Comparison of ENCODE assay signal across 1 cellular context in genomic region chr2:239306274-239307220, GRCh38.
TF ChIP-seq lines count a peak whose summit lies in the region.

No MANE protein-coding gene starts in this region.

TF ChIP-seq in WTC11, 78 proteins besides CTCF, POLR2A, EP300 and RAD21:
- TF ChIP-seq, protein P1, sequence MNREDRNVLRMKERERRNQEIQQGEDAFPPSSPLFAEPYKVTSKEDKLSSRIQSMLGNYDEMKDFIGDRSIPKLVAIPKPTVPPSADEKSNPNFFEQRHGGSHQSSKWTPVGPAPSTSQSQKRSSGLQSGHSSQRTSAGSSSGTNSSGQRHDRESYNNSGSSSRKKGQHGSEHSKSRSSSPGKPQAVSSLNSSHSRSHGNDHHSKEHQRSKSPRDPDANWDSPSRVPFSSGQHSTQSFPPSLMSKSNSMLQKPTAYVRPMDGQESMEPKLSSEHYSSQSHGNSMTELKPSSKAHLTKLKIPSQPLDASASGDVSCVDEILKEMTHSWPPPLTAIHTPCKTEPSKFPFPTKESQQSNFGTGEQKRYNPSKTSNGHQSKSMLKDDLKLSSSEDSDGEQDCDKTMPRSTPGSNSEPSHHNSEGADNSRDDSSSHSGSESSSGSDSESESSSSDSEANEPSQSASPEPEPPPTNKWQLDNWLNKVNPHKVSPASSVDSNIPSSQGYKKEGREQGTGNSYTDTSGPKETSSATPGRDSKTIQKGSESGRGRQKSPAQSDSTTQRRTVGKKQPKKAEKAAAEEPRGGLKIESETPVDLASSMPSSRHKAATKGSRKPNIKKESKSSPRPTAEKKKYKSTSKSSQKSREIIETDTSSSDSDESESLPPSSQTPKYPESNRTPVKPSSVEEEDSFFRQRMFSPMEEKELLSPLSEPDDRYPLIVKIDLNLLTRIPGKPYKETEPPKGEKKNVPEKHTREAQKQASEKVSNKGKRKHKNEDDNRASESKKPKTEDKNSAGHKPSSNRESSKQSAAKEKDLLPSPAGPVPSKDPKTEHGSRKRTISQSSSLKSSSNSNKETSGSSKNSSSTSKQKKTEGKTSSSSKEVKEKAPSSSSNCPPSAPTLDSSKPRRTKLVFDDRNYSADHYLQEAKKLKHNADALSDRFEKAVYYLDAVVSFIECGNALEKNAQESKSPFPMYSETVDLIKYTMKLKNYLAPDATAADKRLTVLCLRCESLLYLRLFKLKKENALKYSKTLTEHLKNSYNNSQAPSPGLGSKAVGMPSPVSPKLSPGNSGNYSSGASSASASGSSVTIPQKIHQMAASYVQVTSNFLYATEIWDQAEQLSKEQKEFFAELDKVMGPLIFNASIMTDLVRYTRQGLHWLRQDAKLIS (CRISPR knock-in tag; IDR thresholded peaks at IDR 0.05; ENCODE audit: borderline replicate concordance): no peak
- no peak for TF ChIP-seq ZNF121 (CRISPR knock-in tag; IDR thresholded peaks at IDR 0.05)
- TF ChIP-seq PREB (CRISPR knock-in tag; IDR thresholded peaks at IDR 0.05; ENCODE audit: borderline replicate concordance): no peak
- TF ChIP-seq JUN (CRISPR knock-in tag; IDR thresholded peaks at IDR 0.05): no peak
- no peak for TF ChIP-seq TCF7 (CRISPR knock-in tag; IDR thresholded peaks at IDR 0.05; ENCODE audit: low read depth)
- TF ChIP-seq KAT7 (CRISPR knock-in tag; IDR thresholded peaks at IDR 0.05; ENCODE audit: borderline replicate concordance): no peak
- TF ChIP-seq, protein P2, sequence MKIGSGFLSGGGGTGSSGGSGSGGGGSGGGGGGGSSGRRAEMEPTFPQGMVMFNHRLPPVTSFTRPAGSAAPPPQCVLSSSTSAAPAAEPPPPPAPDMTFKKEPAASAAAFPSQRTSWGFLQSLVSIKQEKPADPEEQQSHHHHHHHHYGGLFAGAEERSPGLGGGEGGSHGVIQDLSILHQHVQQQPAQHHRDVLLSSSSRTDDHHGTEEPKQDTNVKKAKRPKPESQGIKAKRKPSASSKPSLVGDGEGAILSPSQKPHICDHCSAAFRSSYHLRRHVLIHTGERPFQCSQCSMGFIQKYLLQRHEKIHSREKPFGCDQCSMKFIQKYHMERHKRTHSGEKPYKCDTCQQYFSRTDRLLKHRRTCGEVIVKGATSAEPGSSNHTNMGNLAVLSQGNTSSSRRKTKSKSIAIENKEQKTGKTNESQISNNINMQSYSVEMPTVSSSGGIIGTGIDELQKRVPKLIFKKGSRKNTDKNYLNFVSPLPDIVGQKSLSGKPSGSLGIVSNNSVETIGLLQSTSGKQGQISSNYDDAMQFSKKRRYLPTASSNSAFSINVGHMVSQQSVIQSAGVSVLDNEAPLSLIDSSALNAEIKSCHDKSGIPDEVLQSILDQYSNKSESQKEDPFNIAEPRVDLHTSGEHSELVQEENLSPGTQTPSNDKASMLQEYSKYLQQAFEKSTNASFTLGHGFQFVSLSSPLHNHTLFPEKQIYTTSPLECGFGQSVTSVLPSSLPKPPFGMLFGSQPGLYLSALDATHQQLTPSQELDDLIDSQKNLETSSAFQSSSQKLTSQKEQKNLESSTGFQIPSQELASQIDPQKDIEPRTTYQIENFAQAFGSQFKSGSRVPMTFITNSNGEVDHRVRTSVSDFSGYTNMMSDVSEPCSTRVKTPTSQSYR (CRISPR knock-in tag; IDR thresholded peaks at IDR 0.05): no peak
- TF ChIP-seq SMAD3 (CRISPR knock-in tag; IDR thresholded peaks at IDR 0.05; ENCODE audit: borderline replicate concordance): no peak
- TF ChIP-seq, protein P3, sequence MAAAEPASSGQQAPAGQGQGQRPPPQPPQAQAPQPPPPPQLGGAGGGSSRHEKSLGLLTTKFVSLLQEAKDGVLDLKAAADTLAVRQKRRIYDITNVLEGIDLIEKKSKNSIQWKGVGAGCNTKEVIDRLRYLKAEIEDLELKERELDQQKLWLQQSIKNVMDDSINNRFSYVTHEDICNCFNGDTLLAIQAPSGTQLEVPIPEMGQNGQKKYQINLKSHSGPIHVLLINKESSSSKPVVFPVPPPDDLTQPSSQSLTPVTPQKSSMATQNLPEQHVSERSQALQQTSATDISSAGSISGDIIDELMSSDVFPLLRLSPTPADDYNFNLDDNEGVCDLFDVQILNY (CRISPR knock-in tag; IDR thresholded peaks at IDR 0.05): no peak
- no peak for TF ChIP-seq ZNF416 (CRISPR knock-in tag; IDR thresholded peaks at IDR 0.05)
- TF ChIP-seq, protein P4, sequence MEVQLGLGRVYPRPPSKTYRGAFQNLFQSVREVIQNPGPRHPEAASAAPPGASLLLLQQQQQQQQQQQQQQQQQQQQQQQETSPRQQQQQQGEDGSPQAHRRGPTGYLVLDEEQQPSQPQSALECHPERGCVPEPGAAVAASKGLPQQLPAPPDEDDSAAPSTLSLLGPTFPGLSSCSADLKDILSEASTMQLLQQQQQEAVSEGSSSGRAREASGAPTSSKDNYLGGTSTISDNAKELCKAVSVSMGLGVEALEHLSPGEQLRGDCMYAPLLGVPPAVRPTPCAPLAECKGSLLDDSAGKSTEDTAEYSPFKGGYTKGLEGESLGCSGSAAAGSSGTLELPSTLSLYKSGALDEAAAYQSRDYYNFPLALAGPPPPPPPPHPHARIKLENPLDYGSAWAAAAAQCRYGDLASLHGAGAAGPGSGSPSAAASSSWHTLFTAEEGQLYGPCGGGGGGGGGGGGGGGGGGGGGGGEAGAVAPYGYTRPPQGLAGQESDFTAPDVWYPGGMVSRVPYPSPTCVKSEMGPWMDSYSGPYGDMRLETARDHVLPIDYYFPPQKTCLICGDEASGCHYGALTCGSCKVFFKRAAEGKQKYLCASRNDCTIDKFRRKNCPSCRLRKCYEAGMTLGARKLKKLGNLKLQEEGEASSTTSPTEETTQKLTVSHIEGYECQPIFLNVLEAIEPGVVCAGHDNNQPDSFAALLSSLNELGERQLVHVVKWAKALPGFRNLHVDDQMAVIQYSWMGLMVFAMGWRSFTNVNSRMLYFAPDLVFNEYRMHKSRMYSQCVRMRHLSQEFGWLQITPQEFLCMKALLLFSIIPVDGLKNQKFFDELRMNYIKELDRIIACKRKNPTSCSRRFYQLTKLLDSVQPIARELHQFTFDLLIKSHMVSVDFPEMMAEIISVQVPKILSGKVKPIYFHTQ (CRISPR knock-in tag; IDR thresholded peaks at IDR 0.05): no peak
